19 cellular contexts compared by ENCODE assay signal in genomic region chr1:187157552-187157951, GRCh38.
DNase-seq lines count a peak whose midpoint lies in the region; ATAC-seq and TF ChIP-seq lines count a peak whose summit lies in the region.
"Had no signal": no experiment of that assay in that cellular context is flagged by ENCODE, and none has a peak within 500 bp of the region (broad histone marks: within the 10 kb centered on the region; RNA-seq: fewer than 3 reads in every experiment).

No MANE protein-coding gene starts in this region.

- TF ChIP-seq CTCF in A673 (conservative IDR thresholded peaks at IDR 0.05; ENCODE audit: low read depth, low read length) = no peak

- no peak overlapping the region for H3K27ac ChIP-seq in A673 (ENCODE audit: low read depth, low read length, poor library complexity, severe bottlenecking)
- H3K27ac ChIP-seq: BLaER1 treated with 17β-estradiol and CSF1 and Interleukin-3, amounts not matched to agents 10 nM and 100 nM; heart left ventricle; sigmoid colon; suprapubic skin had no signal

- POLR2A ChIA-PET in A673 (lab: Charles Lee; ENCODE audit: low non-redundant PET) = no interaction called here

- ATAC-seq in HG03108 (IDR thresholded peaks at IDR 0.05; ENCODE audit: unreplicated experiment) = no peak
- no peak for ATAC-seq in GM18511 (IDR thresholded peaks at IDR 0.05; ENCODE audit: unreplicated experiment)
- ATAC-seq: heart left ventricle had no signal

- no TSS peak for BruUV-seq in A673 (replicated peaks; lab: Mats Ljungman, UMichigan)

- intact Hi-C loops in A673 (cut with micrococcal nuclease; ENCODE audit: unreplicated experiment) = no loop called here

- no peaks in the 10 kb centered on the region for H3K36me3 ChIP-seq in A673 (ENCODE audit: insufficient read depth, low read length, poor library complexity, severe bottlenecking)
- H3K36me3 ChIP-seq: BLaER1 treated with 17β-estradiol and CSF1 and Interleukin-3, amounts not matched to agents 10 nM and 100 nM; heart left ventricle; sigmoid colon; suprapubic skin had no signal

- CTCF ChIA-PET in A673 (lab: Charles Lee) = no interaction called here

- H3K4me1 ChIP-seq in A673 (ENCODE audit: insufficient read depth, low read length, poor library complexity, severe bottlenecking) = no peaks in the 10 kb centered on the region
- H3K4me1 ChIP-seq: heart left ventricle, sigmoid colon, suprapubic skin had no signal

- H3K27me3 ChIP-seq in A673 (replicated peaks; ENCODE audit: insufficient read depth, low read depth, low read length, poor library complexity) = no peaks in the 10 kb centered on the region
- H3K27me3 ChIP-seq: BLaER1 treated with 17β-estradiol and CSF1 and Interleukin-3, amounts not matched to agents 10 nM and 100 nM; heart left ventricle; sigmoid colon; suprapubic skin had no signal

- no peak overlapping the region for H3K4me3 ChIP-seq in A673 (ENCODE audit: low read depth, low read length, poor library complexity, severe bottlenecking)
- H3K4me3 ChIP-seq: BLaER1 treated with 17β-estradiol and CSF1 and Interleukin-3, amounts not matched to agents 10 nM and 100 nM; heart left ventricle; sigmoid colon; suprapubic skin had no signal

- DNase-seq in A673 (ENCODE audit: low spot score) (peak; percentile 28), HT1080 (ENCODE audit: low read depth) (peak; percentile 8), foreskin melanocyte (peak; percentile 85)
- DNase-seq in stimulated activated CD4-positive, alpha-beta T cell treated with anti-CD3 and anti-CD28 coated beads, Interleukin-1b, Interleukin-23, amount 100 ng/mL, for 48 hours = no peak
- DNase-seq in activated CD8-positive, alpha-beta memory T cell treated with anti-CD3 and anti-CD28 coated beads, Interleukin-2, amount 50 U/mL, for 4 hours = no peak
- DNase-seq: activated effector memory CD4-positive, alpha-beta T cell treated with Interleukin-2 at 50 U/mL for 16 hours; heart left ventricle; KBM-7; natural killer cell; NCI-H1048; NCI-H2081; NCI-H524 treated with DMSO at 0.1 percent for 48 hours; SIG-M5; sigmoid colon had no signal

- H3K9me3 ChIP-seq in A673 (ENCODE audit: low read depth, low read length, poor library complexity, severe bottlenecking) = no peaks in the 10 kb centered on the region
- H3K9me3 ChIP-seq: suprapubic skin had no signal

TF ChIP-seq in PFSK-1, 5 proteins besides CTCF, POLR2A, EP300 and RAD21:
- TF ChIP-seq FOXP2 (optimal IDR thresholded peaks at IDR 0.05; ENCODE audit: borderline replicate concordance, extremely low read depth, extremely low read length, insufficient read depth) (no peak), POLR2AphosphoS5 (IDR thresholded peaks at IDR 0.05; ENCODE audit: low read depth, low read length) (peak; percentile 41; the same call in 1 of the 2 replicates), TAF1 (IDR thresholded peaks at IDR 0.05; ENCODE audit: borderline replicate concordance, insufficient read depth, low read length) (no peak), SIN3A (IDR thresholded peaks at IDR 0.05; ENCODE audit: borderline replicate concordance, insufficient read depth, low read length) (peak; percentile 70; the same call in 1 of the 2 replicates)
- TF ChIP-seq, protein P1, sequence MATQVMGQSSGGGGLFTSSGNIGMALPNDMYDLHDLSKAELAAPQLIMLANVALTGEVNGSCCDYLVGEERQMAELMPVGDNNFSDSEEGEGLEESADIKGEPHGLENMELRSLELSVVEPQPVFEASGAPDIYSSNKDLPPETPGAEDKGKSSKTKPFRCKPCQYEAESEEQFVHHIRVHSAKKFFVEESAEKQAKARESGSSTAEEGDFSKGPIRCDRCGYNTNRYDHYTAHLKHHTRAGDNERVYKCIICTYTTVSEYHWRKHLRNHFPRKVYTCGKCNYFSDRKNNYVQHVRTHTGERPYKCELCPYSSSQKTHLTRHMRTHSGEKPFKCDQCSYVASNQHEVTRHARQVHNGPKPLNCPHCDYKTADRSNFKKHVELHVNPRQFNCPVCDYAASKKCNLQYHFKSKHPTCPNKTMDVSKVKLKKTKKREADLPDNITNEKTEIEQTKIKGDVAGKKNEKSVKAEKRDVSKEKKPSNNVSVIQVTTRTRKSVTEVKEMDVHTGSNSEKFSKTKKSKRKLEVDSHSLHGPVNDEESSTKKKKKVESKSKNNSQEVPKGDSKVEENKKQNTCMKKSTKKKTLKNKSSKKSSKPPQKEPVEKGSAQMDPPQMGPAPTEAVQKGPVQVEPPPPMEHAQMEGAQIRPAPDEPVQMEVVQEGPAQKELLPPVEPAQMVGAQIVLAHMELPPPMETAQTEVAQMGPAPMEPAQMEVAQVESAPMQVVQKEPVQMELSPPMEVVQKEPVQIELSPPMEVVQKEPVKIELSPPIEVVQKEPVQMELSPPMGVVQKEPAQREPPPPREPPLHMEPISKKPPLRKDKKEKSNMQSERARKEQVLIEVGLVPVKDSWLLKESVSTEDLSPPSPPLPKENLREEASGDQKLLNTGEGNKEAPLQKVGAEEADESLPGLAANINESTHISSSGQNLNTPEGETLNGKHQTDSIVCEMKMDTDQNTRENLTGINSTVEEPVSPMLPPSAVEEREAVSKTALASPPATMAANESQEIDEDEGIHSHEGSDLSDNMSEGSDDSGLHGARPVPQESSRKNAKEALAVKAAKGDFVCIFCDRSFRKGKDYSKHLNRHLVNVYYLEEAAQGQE (IDR thresholded peaks at IDR 0.05; ENCODE audit: insufficient read depth in 1 of 2, low read depth in 2 of 2, low read length in 2 of 2) = peak in 1 of 2 experiments; percentile 70; a peak in 1 of 4 replicates
TF ChIP-seq in PFSK-1: peak in this region for 3.

Comparison
In these comparisons a context has a peak if more than half of its experiments do, and no peak if none do; other contexts are left out.
1. DNase-seq: peak in A673 (single experiment), HT1080 (single experiment) and foreskin melanocyte (single experiment); none in stimulated activated CD4-positive, alpha-beta T cell treated with anti-CD3 and anti-CD28 coated beads, Interleukin-1b, Interleukin-23, amount 100 ng/mL, for 48 hours (single experiment) and activated CD8-positive, alpha-beta memory T cell treated with anti-CD3 and anti-CD28 coated beads, Interleukin-2, amount 50 U/mL, for 4 hours (single experiment).